Comparison of ENCODE assay signal across 24 cellular contexts in genomic region chr7:30453016-30453415, GRCh38.
"Had no signal": no experiment of that assay in that cellular context is flagged by ENCODE, and none has a peak within 500 bp of the region (broad histone marks: within the 10 kb centered on the region; RNA-seq: fewer than 3 reads in every experiment).

No MANE protein-coding gene starts in this region.

- H3K4me2 ChIP-seq: SK-N-SH had no signal

- H3K9me3 ChIP-seq: MG63, Peyer's patch, SJSA1, SK-N-SH had no signal

- H3K4me1 ChIP-seq: Peyer's patch, SJSA1 had no signal

- H3K4me3 ChIP-seq: MG63, Peyer's patch, SJSA1 had no signal

- H3K9ac ChIP-seq: SK-N-SH had no signal

- DNase-seq: activated CD4-positive, alpha-beta T cell treated with anti-CD3 and anti-CD28 coated beads for 36 hours; activated CD4-positive, alpha-beta T cell treated with anti-CD3 and anti-CD28 coated beads, Interleukin-2, amount 10 ng/mL, durations not matched to agents 7 days and 5 days; activated CD4-positive, alpha-beta T cell treated with anti-CD3 and anti-CD28 coated beads, Interleukin-2, amount 50 U/mL, for 48 hours; activated CD8-positive, alpha-beta T cell treated with anti-CD3 and anti-CD28 coated beads, Interleukin-2, amount 10 ng/mL, durations not matched to agents 7 days and 5 days; activated gamma-delta T cell treated with Interleukin-2 at 50 U/mL for 16 hours; activated naive CD4-positive, alpha-beta T cell treated with anti-CD3 and anti-CD28 coated beads for 36 hours; activated naive CD8-positive, alpha-beta T cell treated with anti-CD3 and anti-CD28 coated beads, Interleukin-2, amount 50 U/mL, for 24 hours; activated T-cell treated with anti-CD3 and anti-CD28 coated beads, Interleukin-2, amount 50 U/mL, for 24 hours; anterior cingulate cortex; central memory CD4-positive, alpha-beta T cell; Kasumi-1; MG63; NCI-H1048; NCI-H1105 treated with DMSO at 0.1 percent for 48 hours; NCI-H1436; NCI-H1930; NCI-H2081 treated with DMSO at 0.1 percent for 48 hours; NCI-H226; NCI-H446 treated with DMSO at 0.1 percent for 48 hours; RPMI8226; SHP77 treated with DMSO at 0.1 percent for 48 hours; SK-N-SH had no signal

- H3K27me3 ChIP-seq: MG63, Peyer's patch, SJSA1 had no signal

- H3K27ac ChIP-seq: Peyer's patch, SJSA1 had no signal
